In genomic region chr4:167713756-167714155, GRCh38 we compare ENCODE assay signal across 1 cellular context.
TF ChIP-seq lines count a peak whose summit lies in the region.

No MANE protein-coding gene starts in this region.

TF ChIP-seq in HCT116, 20 proteins besides CTCF, POLR2A, EP300 and RAD21 (continued from another document):
- TF ChIP-seq ZBTB33 (IDR thresholded peaks at IDR 0.05; ENCODE audit: extremely low read depth, insufficient replicate concordance, low read length) (no peak), ELF1 (IDR thresholded peaks at IDR 0.05; ENCODE audit: borderline replicate concordance, low read depth) (no peak), ZFX (IDR thresholded peaks at IDR 0.05) (no peak), MAX (IDR thresholded peaks at IDR 0.05) (no peak), CEBPB (IDR thresholded peaks at IDR 0.05; ENCODE audit: low read depth) (no peak), CBX3 (IDR thresholded peaks at IDR 0.05; ENCODE audit: low read depth) (no peak), ZNF274 (IDR thresholded peaks at IDR 0.05; ENCODE audit: low read depth, low read length) (no peak)
TF ChIP-seq in HCT116: peak in this region for 0.
